ENCODE assay signal across 1 cellular context in the genomic region with DNA sequence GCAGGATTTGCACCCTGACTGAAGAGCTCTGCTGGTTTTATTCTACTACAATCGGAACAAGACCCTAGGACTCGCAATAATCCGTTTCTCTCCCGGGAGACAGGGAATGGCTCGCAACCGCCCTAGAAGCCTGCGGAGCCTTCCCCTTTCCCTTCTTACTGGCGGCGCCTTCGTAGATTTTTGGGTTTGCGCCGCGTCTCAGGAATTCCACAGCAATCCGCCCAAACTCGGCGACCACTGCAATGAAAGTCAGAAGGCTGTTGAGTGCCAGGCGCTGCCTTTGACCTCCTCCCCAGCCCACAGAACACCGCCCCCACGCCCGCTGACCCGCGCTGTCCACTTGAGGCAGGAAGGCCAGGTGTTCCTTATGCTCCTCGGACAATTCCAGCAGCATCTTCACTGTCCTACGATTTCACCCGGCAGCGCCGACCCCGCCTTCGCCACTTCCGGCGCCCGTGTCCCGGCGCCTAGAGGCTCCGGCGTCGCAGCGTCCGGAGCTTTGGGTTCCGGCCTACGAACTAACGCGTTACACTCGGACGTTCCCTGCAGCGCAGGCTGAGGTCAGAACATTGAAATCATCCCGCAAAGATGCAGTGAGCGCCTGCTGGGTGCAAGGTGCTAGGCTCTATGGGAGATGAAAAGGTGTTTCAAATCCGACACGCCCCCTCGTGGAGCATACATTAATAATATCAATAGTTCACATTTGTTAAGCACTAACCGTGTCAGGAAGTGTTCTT.
TF ChIP-seq lines count a peak whose summit lies in the region.

A gene (minus strand): TSS at position 439 of the 737 bp plus-strand sequence. CDS start 45 bp downstream, at position 394.

TF ChIP-seq in HepG2, 621 proteins besides CTCF, POLR2A, EP300 and RAD21 (continued from another document and continues in another):
- TF ChIP-seq, protein P1, sequence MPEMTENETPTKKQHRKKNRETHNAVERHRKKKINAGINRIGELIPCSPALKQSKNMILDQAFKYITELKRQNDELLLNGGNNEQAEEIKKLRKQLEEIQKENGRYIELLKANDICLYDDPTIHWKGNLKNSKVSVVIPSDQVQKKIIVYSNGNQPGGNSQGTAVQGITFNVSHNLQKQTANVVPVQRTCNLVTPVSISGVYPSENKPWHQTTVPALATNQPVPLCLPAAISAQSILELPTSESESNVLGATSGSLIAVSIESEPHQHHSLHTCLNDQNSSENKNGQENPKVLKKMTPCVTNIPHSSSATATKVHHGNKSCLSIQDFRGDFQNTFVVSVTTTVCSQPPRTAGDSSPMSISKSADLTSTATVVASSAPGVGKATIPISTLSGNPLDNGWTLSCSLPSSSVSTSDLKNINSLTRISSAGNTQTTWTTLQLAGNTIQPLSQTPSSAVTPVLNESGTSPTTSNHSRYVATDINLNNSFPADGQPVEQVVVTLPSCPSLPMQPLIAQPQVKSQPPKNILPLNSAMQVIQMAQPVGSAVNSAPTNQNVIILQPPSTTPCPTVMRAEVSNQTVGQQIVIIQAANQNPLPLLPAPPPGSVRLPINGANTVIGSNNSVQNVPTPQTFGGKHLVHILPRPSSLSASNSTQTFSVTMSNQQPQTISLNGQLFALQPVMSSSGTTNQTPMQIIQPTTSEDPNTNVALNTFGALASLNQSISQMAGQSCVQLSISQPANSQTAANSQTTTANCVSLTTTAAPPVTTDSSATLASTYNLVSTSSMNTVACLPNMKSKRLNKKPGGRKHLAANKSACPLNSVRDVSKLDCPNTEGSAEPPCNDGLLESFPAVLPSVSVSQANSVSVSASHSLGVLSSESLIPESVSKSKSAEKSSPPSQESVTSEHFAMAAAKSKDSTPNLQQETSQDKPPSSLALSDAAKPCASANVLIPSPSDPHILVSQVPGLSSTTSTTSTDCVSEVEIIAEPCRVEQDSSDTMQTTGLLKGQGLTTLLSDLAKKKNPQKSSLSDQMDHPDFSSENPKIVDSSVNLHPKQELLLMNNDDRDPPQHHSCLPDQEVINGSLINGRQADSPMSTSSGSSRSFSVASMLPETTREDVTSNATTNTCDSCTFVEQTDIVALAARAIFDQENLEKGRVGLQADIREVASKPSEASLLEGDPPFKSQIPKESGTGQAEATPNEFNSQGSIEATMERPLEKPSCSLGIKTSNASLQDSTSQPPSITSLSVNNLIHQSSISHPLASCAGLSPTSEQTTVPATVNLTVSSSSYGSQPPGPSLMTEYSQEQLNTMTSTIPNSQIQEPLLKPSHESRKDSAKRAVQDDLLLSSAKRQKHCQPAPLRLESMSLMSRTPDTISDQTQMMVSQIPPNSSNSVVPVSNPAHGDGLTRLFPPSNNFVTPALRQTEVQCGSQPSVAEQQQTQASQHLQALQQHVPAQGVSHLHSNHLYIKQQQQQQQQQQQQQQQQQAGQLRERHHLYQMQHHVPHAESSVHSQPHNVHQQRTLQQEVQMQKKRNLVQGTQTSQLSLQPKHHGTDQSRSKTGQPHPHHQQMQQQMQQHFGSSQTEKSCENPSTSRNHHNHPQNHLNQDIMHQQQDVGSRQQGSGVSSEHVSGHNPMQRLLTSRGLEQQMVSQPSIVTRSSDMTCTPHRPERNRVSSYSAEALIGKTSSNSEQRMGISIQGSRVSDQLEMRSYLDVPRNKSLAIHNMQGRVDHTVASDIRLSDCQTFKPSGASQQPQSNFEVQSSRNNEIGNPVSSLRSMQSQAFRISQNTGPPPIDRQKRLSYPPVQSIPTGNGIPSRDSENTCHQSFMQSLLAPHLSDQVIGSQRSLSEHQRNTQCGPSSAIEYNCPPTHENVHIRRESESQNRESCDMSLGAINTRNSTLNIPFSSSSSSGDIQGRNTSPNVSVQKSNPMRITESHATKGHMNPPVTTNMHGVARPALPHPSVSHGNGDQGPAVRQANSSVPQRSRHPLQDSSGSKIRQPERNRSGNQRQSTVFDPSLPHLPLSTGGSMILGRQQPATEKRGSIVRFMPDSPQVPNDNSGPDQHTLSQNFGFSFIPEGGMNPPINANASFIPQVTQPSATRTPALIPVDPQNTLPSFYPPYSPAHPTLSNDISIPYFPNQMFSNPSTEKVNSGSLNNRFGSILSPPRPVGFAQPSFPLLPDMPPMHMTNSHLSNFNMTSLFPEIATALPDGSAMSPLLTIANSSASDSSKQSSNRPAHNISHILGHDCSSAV (CRISPR knock-in tag; IDR thresholded peaks at IDR 0.05; ENCODE audit: borderline replicate concordance), result peak; percentile 30; the same call in 1 of the 2 replicates
- TF ChIP-seq ZNF24 (IDR thresholded peaks at IDR 0.05) (peak; percentile 69; the same call in 1 of the 2 replicates), NBN (conservative IDR thresholded peaks at IDR 0.05) (no peak), ELF1 (CRISPR knock-in tag; IDR thresholded peaks at IDR 0.05) (peak; percentile 89), TAF1 (CRISPR knock-in tag; IDR thresholded peaks at IDR 0.05) (peak; percentile 77), ZFP36L1 (CRISPR knock-in tag; IDR thresholded peaks at IDR 0.05) (peak; percentile 79; the same call in 1 of the 2 replicates), ZEB1 (IDR thresholded peaks at IDR 0.05; ENCODE audit: insufficient replicate concordance, low read depth) (peak; percentile 88), IKZF4 (CRISPR knock-in tag; IDR thresholded peaks at IDR 0.05; ENCODE audit: borderline replicate concordance, low read depth, not compliant biosample characterization) (no peak), ZNF589 (CRISPR knock-in tag; conservative IDR thresholded peaks at IDR 0.05) (peak; percentile 93), ZNF572 (CRISPR knock-in tag; IDR thresholded peaks at IDR 0.05) (no peak), MAFK (conservative IDR thresholded peaks at IDR 0.05 in 1 of 2, IDR thresholded peaks at IDR 0.05 in 1 of 2; ENCODE audit: low read length in 2 of 2) (0 out of 4 replicates have a peak, but pooled peaks of 1 of the 2 experiments have one; percentile 16), ZNF430 (CRISPR knock-in tag; IDR thresholded peaks at IDR 0.05) (peak; percentile 58; the same call in 1 of the 2 replicates), FOSL2 (CRISPR knock-in tag; IDR thresholded peaks at IDR 0.05) (peak; percentile 76), ATF7-NPFF (CRISPR knock-in tag; IDR thresholded peaks at IDR 0.05; ENCODE audit: low read depth) (peak; percentile 70; the same call in 1 of the 2 replicates), MIXL1 (CRISPR knock-in tag; IDR thresholded peaks at IDR 0.05) (peak; percentile 95), ZNF749 (CRISPR knock-in tag; IDR thresholded peaks at IDR 0.05; ENCODE audit: borderline replicate concordance) (peak; percentile 86; the same call in 1 of the 2 replicates), RARG (CRISPR knock-in tag; IDR thresholded peaks at IDR 0.05; ENCODE audit: low read depth) (no peak), BORCS8-MEF2B (CRISPR knock-in tag; IDR thresholded peaks at IDR 0.05) (peak; percentile 90), POLR2AphosphoS5 (IDR thresholded peaks at IDR 0.05; ENCODE audit: low read depth, low read length) (peak; percentile 88), CBX5 (CRISPR knock-in tag; IDR thresholded peaks at IDR 0.05; ENCODE audit: borderline replicate concordance) (peak; percentile 99; the same call in 1 of the 2 replicates), KDM2A (CRISPR knock-in tag; IDR thresholded peaks at IDR 0.05; ENCODE audit: borderline replicate concordance, low read depth) (peak; percentile 99), NFRKB (IDR thresholded peaks at IDR 0.05) (no peak), PITX1 (CRISPR knock-in tag; IDR thresholded peaks at IDR 0.05) (peak; percentile 76), ZNF790 (CRISPR knock-in tag; IDR thresholded peaks at IDR 0.05; ENCODE audit: borderline replicate concordance) (0 out of 2 replicates have a peak, but pooled peaks have one; percentile 40), REL (CRISPR knock-in tag; conservative IDR thresholded peaks at IDR 0.05) (0 out of 2 replicates have a peak, but pooled peaks have one; percentile 63), GATAD1 (CRISPR knock-in tag; IDR thresholded peaks at IDR 0.05) (peak; percentile 99), GATAD2A (CRISPR knock-in tag; IDR thresholded peaks at IDR 0.05) (peak; percentile 89)
- TF ChIP-seq, protein P2, sequence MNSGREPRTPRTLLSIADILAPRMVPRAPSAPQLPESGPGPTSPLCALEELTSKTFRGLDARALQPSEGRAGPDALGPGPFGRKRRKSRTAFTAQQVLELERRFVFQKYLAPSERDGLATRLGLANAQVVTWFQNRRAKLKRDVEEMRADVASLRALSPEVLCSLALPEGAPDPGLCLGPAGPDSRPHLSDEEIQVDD (CRISPR knock-in tag; IDR thresholded peaks at IDR 0.05; ENCODE audit: borderline replicate concordance), result no peak
- TF ChIP-seq, protein P3, sequence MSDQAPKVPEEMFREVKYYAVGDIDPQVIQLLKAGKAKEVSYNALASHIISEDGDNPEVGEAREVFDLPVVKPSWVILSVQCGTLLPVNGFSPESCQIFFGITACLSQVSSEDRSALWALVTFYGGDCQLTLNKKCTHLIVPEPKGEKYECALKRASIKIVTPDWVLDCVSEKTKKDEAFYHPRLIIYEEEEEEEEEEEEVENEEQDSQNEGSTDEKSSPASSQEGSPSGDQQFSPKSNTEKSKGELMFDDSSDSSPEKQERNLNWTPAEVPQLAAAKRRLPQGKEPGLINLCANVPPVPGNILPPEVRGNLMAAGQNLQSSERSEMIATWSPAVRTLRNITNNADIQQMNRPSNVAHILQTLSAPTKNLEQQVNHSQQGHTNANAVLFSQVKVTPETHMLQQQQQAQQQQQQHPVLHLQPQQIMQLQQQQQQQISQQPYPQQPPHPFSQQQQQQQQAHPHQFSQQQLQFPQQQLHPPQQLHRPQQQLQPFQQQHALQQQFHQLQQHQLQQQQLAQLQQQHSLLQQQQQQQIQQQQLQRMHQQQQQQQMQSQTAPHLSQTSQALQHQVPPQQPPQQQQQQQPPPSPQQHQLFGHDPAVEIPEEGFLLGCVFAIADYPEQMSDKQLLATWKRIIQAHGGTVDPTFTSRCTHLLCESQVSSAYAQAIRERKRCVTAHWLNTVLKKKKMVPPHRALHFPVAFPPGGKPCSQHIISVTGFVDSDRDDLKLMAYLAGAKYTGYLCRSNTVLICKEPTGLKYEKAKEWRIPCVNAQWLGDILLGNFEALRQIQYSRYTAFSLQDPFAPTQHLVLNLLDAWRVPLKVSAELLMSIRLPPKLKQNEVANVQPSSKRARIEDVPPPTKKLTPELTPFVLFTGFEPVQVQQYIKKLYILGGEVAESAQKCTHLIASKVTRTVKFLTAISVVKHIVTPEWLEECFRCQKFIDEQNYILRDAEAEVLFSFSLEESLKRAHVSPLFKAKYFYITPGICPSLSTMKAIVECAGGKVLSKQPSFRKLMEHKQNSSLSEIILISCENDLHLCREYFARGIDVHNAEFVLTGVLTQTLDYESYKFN (CRISPR knock-in tag; conservative IDR thresholded peaks at IDR 0.05), result peak; percentile 47; the same call in 1 of the 2 replicates
- TF ChIP-seq, protein P4, sequence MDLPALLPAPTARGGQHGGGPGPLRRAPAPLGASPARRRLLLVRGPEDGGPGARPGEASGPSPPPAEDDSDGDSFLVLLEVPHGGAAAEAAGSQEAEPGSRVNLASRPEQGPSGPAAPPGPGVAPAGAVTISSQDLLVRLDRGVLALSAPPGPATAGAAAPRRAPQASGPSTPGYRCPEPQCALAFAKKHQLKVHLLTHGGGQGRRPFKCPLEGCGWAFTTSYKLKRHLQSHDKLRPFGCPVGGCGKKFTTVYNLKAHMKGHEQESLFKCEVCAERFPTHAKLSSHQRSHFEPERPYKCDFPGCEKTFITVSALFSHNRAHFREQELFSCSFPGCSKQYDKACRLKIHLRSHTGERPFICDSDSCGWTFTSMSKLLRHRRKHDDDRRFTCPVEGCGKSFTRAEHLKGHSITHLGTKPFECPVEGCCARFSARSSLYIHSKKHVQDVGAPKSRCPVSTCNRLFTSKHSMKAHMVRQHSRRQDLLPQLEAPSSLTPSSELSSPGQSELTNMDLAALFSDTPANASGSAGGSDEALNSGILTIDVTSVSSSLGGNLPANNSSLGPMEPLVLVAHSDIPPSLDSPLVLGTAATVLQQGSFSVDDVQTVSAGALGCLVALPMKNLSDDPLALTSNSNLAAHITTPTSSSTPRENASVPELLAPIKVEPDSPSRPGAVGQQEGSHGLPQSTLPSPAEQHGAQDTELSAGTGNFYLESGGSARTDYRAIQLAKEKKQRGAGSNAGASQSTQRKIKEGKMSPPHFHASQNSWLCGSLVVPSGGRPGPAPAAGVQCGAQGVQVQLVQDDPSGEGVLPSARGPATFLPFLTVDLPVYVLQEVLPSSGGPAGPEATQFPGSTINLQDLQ (CRISPR knock-in tag; IDR thresholded peaks at IDR 0.05), result 0 out of 2 replicates have a peak, but pooled peaks have one; percentile 52
- TF ChIP-seq, protein P5, sequence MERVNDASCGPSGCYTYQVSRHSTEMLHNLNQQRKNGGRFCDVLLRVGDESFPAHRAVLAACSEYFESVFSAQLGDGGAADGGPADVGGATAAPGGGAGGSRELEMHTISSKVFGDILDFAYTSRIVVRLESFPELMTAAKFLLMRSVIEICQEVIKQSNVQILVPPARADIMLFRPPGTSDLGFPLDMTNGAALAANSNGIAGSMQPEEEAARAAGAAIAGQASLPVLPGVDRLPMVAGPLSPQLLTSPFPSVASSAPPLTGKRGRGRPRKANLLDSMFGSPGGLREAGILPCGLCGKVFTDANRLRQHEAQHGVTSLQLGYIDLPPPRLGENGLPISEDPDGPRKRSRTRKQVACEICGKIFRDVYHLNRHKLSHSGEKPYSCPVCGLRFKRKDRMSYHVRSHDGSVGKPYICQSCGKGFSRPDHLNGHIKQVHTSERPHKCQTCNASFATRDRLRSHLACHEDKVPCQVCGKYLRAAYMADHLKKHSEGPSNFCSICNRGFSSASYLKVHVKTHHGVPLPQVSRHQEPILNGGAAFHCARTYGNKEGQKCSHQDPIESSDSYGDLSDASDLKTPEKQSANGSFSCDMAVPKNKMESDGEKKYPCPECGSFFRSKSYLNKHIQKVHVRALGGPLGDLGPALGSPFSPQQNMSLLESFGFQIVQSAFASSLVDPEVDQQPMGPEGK (CRISPR knock-in tag; IDR thresholded peaks at IDR 0.05), result no peak; the same call in 1 of the 2 replicates
- TF ChIP-seq, protein P6, sequence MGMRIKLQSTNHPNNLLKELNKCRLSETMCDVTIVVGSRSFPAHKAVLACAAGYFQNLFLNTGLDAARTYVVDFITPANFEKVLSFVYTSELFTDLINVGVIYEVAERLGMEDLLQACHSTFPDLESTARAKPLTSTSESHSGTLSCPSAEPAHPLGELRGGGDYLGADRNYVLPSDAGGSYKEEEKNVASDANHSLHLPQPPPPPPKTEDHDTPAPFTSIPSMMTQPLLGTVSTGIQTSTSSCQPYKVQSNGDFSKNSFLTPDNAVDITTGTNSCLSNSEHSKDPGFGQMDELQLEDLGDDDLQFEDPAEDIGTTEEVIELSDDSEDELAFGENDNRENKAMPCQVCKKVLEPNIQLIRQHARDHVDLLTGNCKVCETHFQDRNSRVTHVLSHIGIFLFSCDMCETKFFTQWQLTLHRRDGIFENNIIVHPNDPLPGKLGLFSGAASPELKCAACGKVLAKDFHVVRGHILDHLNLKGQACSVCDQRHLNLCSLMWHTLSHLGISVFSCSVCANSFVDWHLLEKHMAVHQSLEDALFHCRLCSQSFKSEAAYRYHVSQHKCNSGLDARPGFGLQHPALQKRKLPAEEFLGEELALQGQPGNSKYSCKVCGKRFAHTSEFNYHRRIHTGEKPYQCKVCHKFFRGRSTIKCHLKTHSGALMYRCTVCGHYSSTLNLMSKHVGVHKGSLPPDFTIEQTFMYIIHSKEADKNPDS (CRISPR knock-in tag; IDR thresholded peaks at IDR 0.05), result 0 out of 2 replicates have a peak, but pooled peaks have one; percentile 34
- TF ChIP-seq, protein P7, sequence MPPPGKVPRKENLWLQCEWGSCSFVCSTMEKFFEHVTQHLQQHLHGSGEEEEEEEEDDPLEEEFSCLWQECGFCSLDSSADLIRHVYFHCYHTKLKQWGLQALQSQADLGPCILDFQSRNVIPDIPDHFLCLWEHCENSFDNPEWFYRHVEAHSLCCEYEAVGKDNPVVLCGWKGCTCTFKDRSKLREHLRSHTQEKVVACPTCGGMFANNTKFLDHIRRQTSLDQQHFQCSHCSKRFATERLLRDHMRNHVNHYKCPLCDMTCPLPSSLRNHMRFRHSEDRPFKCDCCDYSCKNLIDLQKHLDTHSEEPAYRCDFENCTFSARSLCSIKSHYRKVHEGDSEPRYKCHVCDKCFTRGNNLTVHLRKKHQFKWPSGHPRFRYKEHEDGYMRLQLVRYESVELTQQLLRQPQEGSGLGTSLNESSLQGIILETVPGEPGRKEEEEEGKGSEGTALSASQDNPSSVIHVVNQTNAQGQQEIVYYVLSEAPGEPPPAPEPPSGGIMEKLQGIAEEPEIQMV (CRISPR knock-in tag; IDR thresholded peaks at IDR 0.05; ENCODE audit: low read depth), result peak; percentile 81; the same call in 1 of the 2 replicates
